26 cellular contexts compared by ENCODE assay signal in the genomic region with DNA sequence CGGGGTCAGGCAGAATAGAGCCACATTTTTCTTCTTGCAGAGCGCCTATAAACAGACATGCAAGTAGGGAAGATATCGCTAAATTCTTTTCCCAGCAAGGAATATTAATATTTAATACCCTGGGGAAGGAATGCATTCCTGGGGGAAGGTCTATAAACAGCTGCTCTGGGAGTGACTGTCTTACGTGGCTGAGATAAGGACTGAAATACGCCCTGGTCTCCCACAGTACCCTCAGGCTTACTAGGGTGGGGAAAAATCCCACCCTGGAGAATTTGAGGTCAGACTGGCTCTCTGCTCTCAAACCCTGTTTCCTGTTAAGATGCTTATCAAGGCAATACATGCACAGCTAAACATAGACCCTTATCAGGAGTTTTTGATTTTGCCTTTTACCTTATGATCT.
"Had no signal": no experiment of that assay in that cellular context is flagged by ENCODE, and none has a peak within 500 bp of the region (broad histone marks: within the 10 kb centered on the region; RNA-seq: fewer than 3 reads in every experiment).

No MANE protein-coding gene starts in this region.

- H3K9me3 ChIP-seq: colonic mucosa had no signal

- H3K27me3 Mint-ChIP-seq: activated CD4-positive, alpha-beta T cell treated with anti-CD3 and anti-CD28 coated beads, Interleukin-2, amount 10 ng/mL, durations not matched to agents 7 days and 5 days; activated naive CD8-positive, alpha-beta T cell; activated T-cell treated with anti-CD3 and anti-CD28 coated beads, Interleukin-2, amount 50 U/mL, for 24 hours; activated T-helper 17 cell treated with anti-CD3 and anti-CD28 coated beads, Interleukin-2, amount 50 U/mL, for 72 hours had no signal

- H3K27ac ChIP-seq: body of pancreas, colonic mucosa, epithelial cell of prostate, esophagus squamous epithelium had no signal

- H3K4me3 Mint-ChIP-seq: activated CD4-positive, alpha-beta memory T cell treated with anti-CD3 and anti-CD28 coated beads, Interleukin-2, amount 10 ng/mL, durations not matched to agents 7 days and 5 days; activated CD4-positive, alpha-beta T cell treated with anti-CD3 and anti-CD28 coated beads, Interleukin-2, amount 10 ng/mL, durations not matched to agents 7 days and 5 days; activated naive CD8-positive, alpha-beta T cell; activated T-cell treated with anti-CD3 and anti-CD28 coated beads, Interleukin-2, amount 50 U/mL, for 24 hours; activated T-cell treated with anti-CD3 and anti-CD28 coated beads, Interleukin-2, amount 50 U/mL, for 72 hours; activated T-helper 17 cell treated with anti-CD3 and anti-CD28 coated beads, Interleukin-2, amount 50 U/mL, for 72 hours had no signal

- H3K27ac Mint-ChIP-seq: activated CD4-positive, alpha-beta memory T cell treated with anti-CD3 and anti-CD28 coated beads, Interleukin-2, amount 10 ng/mL, durations not matched to agents 7 days and 5 days; activated CD4-positive, alpha-beta T cell treated with anti-CD3 and anti-CD28 coated beads, Interleukin-2, amount 10 ng/mL, durations not matched to agents 7 days and 5 days; activated naive CD8-positive, alpha-beta T cell; activated T-cell treated with anti-CD3 and anti-CD28 coated beads, Interleukin-2, amount 50 U/mL, for 24 hours; activated T-cell treated with anti-CD3 and anti-CD28 coated beads, Interleukin-2, amount 50 U/mL, for 72 hours; activated T-helper 17 cell treated with anti-CD3 and anti-CD28 coated beads, Interleukin-2, amount 50 U/mL, for 72 hours had no signal

- DNase-seq: activated CD4-positive, alpha-beta memory T cell treated with anti-CD3 and anti-CD28 coated beads, Interleukin-2, amount 10 ng/mL, durations not matched to agents 7 days and 5 days; activated CD4-positive, alpha-beta T cell treated with anti-CD3 and anti-CD28 coated beads for 4 hours; activated CD4-positive, alpha-beta T cell treated with anti-CD3 and anti-CD28 coated beads, Interleukin-2, amount 10 ng/mL, durations not matched to agents 7 days and 5 days; activated CD4-positive, alpha-beta T cell treated with anti-CD3 and anti-CD28 coated beads, Interleukin-2, amount 50 U/mL, for 4 hours; activated CD4-positive, CD25-positive, alpha-beta regulatory T cell; activated CD4-positive, CD25-positive, alpha-beta regulatory T cell treated with anti-CD3 and anti-CD28 coated beads, Interleukin-2, amount 50 U/mL, for 72 hours; activated CD8-positive, alpha-beta memory T cell treated with anti-CD3 and anti-CD28 coated beads, Interleukin-2, amount 50 U/mL, for 48 hours; activated effector memory CD4-positive, alpha-beta T cell treated with Interleukin-2 at 50 U/mL for 16 hours; activated gamma-delta T cell treated with Interleukin-2 at 50 U/mL for 16 hours; activated naive CD4-positive, alpha-beta T cell treated with anti-CD3 and anti-CD28 coated beads, Interleukin-2, amount 50 U/mL, for 16 hours; activated naive CD4-positive, alpha-beta T cell treated with Interleukin-2 at 50 U/mL for 16 hours; activated T-cell treated with anti-CD3 and anti-CD28 coated beads for 4 hours; activated T-cell treated with anti-CD3 and anti-CD28 coated beads, Interleukin-2, amount 50 U/mL, for 24 hours; activated T-cell treated with anti-CD3 and anti-CD28 coated beads, Interleukin-2, amount 50 U/mL, for 72 hours; amygdala; aorta; body of pancreas; caudate nucleus; colonic mucosa; effector CD8-positive, alpha-beta T cell; esophagus squamous epithelium; head of caudate nucleus; T-helper 2 cell had no signal

- H3K4me1 Mint-ChIP-seq: activated CD4-positive, alpha-beta memory T cell treated with anti-CD3 and anti-CD28 coated beads, Interleukin-2, amount 10 ng/mL, durations not matched to agents 7 days and 5 days; activated CD4-positive, alpha-beta T cell treated with anti-CD3 and anti-CD28 coated beads, Interleukin-2, amount 10 ng/mL, durations not matched to agents 7 days and 5 days; activated T-helper 17 cell treated with anti-CD3 and anti-CD28 coated beads, Interleukin-2, amount 50 U/mL, for 72 hours had no signal

- H3K36me3 ChIP-seq: colonic mucosa had no signal

- H3K4me3 ChIP-seq: body of pancreas, colonic mucosa, esophagus squamous epithelium had no signal
